In the genomic region with DNA sequence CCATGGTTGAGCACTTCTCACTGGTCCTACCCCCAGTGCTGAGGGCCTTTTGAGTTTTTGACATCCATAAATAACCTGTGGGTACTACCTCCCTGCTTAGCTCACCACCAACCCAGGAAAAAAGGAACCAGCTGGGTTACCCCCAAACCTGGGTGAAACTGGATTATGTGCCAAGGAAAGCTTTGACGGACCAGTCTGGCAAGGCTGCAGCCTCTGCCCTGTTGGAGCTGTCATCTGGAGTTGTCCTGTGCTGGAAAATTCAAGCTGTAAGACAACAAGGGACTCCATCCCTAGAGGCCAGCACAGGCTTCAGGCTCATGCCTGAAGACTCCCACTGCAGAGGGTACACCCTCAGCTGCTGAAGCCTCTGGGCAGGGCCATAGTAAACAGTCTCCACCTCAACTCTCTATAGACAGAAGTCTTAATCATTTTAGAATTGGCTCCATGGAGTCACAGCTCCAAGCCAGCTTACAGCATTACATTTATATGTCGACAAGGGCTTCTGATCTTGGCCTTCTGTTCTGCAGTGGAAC, we compare ENCODE assay signal across 12 cellular contexts.
A peak's percentile ranks its signal among the peaks of the same experiment; 100 is the strongest.
DNase-seq lines count a peak whose midpoint lies in the region; ATAC-seq, FAIRE-seq and TF ChIP-seq lines count a peak whose summit lies in the region.
"Had no signal": no experiment of that assay in that cellular context is flagged by ENCODE, and none has a peak within 500 bp of the region (broad histone marks: within the 10 kb centered on the region; RNA-seq: fewer than 3 reads in every experiment).

No MANE protein-coding gene starts in this region.

- H3K4me1 ChIP-seq in A549 = peaks cover 62% of the 10 kb centered on the region
- peaks cover 15 to 35% of the 10 kb centered on the region in 2 donors for H3K4me1 ChIP-seq in duodenal mucosa (ENCODE audit: control insufficient read depth in 1 of 2, insufficient read depth in 2 of 2, low read length in 2 of 2)

- peaks cover 53 to 100% (median 95%) of the 10 kb centered on the region in 4 donors for H3K4me1 Mint-ChIP-seq in naive thymus-derived CD8-positive, alpha-beta T cell

- CTCF ChIA-PET in A549 (lab: Yijun Ruan, JAX) = interaction anchor here (0.9 to 2.2 kb wide), 6 partner anchors 28 to 261 kb away, joined by 3 to 9 read pairs (median 3); no protein-coding TSS in a partner anchor

- H3K27ac ChIP-seq in A549 = peak overlapping the region; percentile 75 to 83
- peak overlapping the region; percentile 76 for H3K27ac ChIP-seq in duodenal mucosa (ENCODE audit: low read depth, low read length)

- H3K27me3 ChIP-seq in duodenal mucosa (ENCODE audit: control insufficient read depth in 1 of 2, insufficient read depth in 2 of 2, low read length in 2 of 2) = no peaks in the 10 kb centered on the region

- TF ChIP-seq RAD21 in A549 (conservative IDR thresholded peaks at IDR 0.05 in 1 of 2, IDR thresholded peaks at IDR 0.05 in 1 of 2) = no peak
- no peak for TF ChIP-seq RAD21 in Ishikawa (IDR thresholded peaks at IDR 0.05; ENCODE audit: low read depth)

- peak overlapping the region; percentile 94 to 100 (median 98) for H3K27ac Mint-ChIP-seq in naive thymus-derived CD8-positive, alpha-beta T cell

- TF ChIP-seq EP300 in A549 (IDR thresholded peaks at IDR 0.05) (no peak), Ishikawa (IDR thresholded peaks at IDR 0.05; ENCODE audit: borderline replicate concordance) (no peak)

- no peak for TF ChIP-seq CTCF in A549 (IDR thresholded peaks at IDR 0.05)

- POLR2A ChIA-PET in A549 (lab: Yijun Ruan, JAX) = no interaction called here
- POLR2A ChIA-PET in naive thymus-derived CD8-positive, alpha-beta T cell (lab: Charles Lee) = interaction anchor here (1.3 to 23.3 kb wide), 3 partner anchors 13 to 46 kb away, joined by 3 to 654 read pairs (median 3); no protein-coding TSS in a partner anchor

- no peak for FAIRE-seq in A549 (lab: Jason Lieb, UNC)
- no peak for FAIRE-seq in frontal cortex (lab: Jason Lieb, UNC)

- no peaks in the 10 kb centered on the region for H3K9me3 Mint-ChIP-seq in naive thymus-derived CD8-positive, alpha-beta T cell

- H3K27me3 Mint-ChIP-seq in naive thymus-derived CD8-positive, alpha-beta T cell = no peaks in the 10 kb centered on the region

- no peak for TF ChIP-seq POLR2A in A549 (IDR thresholded peaks at IDR 0.05; ENCODE audit: low read length)

- peak overlapping the region; percentile 63 for H3K4me2 ChIP-seq in A549

- DNase-seq in A549 (ENCODE audit: low read depth in 1 of 2, low spot score in 1 of 2) (peak in 1 of 2 experiments; percentile 24), GOT3 (lab: John Stamatoyannopoulos, UW) (no peak), NCI-H1105 (lab: John Stamatoyannopoulos, UW) (no peak), frontal cortex (ENCODE audit: low spot score in 2 of 2) (no peak), NCI-H524 treated with DMSO at 0.1 percent for 48 hours (lab: John Stamatoyannopoulos, UW) (no peak)
- DNase-seq in naive thymus-derived CD8-positive, alpha-beta T cell = no peak
- DNase-seq: midbrain; stimulated activated CD4-positive, alpha-beta T cell treated with anti-CD3 and anti-CD28 coated beads, Interleukin-2, amount 100 ng/mL, for 24 hours; T1000 had no signal

- no peaks in the 10 kb centered on the region for H3K36me3 ChIP-seq in duodenal mucosa (ENCODE audit: control insufficient read depth in 1 of 2, insufficient read depth in 2 of 2, low read length in 2 of 2)

- H3K4me3 ChIP-seq in A549 (no peak overlapping the region), duodenal mucosa (ENCODE audit: low read depth in 1 of 2, low read length in 2 of 2) (no peak overlapping the region)

- whole genome bisulfite sequencing in A549 (ENCODE audit: missing lambda C conversion rate) = 53% methylated on average over 2 of the region's 2 CpGs

- H3K9me3 ChIP-seq in A549 (no peaks in the 10 kb centered on the region), duodenal mucosa (ENCODE audit: control insufficient read depth in 1 of 2, low read length in 2 of 2) (no peaks in the 10 kb centered on the region)
- H3K9me3 ChIP-seq: Caco-2 had no signal

- peak overlapping the region; percentile 70 to 92 (median 84) for H3K4me3 Mint-ChIP-seq in naive thymus-derived CD8-positive, alpha-beta T cell

- peak in 1 of 2 experiments; percentile 48; a peak in 3 of 6 replicates for ATAC-seq in A549
- ATAC-seq in naive thymus-derived CD8-positive, alpha-beta T cell = peak in 1 of 2 donors; percentile 21

- H3K36me3 Mint-ChIP-seq in naive thymus-derived CD8-positive, alpha-beta T cell = peaks cover 0 to 36% (median 21%) of the 10 kb centered on the region in 3 donors

- peak overlapping the region; percentile 21 to 29 for H3K9ac ChIP-seq in duodenal mucosa (ENCODE audit: low read depth in 1 of 2, low read length in 2 of 2)

TF ChIP-seq in A549, 52 proteins besides CTCF, POLR2A, EP300 and RAD21 (continues in another document):
- TF ChIP-seq, protein P1, sequence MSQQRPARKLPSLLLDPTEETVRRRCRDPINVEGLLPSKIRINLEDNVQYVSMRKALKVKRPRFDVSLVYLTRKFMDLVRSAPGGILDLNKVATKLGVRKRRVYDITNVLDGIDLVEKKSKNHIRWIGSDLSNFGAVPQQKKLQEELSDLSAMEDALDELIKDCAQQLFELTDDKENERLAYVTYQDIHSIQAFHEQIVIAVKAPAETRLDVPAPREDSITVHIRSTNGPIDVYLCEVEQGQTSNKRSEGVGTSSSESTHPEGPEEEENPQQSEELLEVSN (IDR thresholded peaks at IDR 0.05; ENCODE audit: borderline replicate concordance, low read depth) = no peak
- TF ChIP-seq RNF2 (IDR thresholded peaks at IDR 0.05; ENCODE audit: borderline replicate concordance, low read depth) = no peak
- TF ChIP-seq, protein P2, sequence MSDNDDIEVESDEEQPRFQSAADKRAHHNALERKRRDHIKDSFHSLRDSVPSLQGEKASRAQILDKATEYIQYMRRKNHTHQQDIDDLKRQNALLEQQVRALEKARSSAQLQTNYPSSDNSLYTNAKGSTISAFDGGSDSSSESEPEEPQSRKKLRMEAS (IDR thresholded peaks at IDR 0.05) = no peak
- no peak for TF ChIP-seq FOSL2 (IDR thresholded peaks at IDR 0.05)
- no peak for TF ChIP-seq FOSL2 (CRISPR knock-in tag; IDR thresholded peaks at IDR 0.05)
- no peak for TF ChIP-seq GATA3 (IDR thresholded peaks at IDR 0.05; ENCODE audit: borderline replicate concordance)
- no peak for TF ChIP-seq PHF8 (IDR thresholded peaks at IDR 0.05; ENCODE audit: borderline replicate concordance, low read depth)
- TF ChIP-seq HOXB5 (CRISPR knock-in tag; IDR thresholded peaks at IDR 0.05) = no peak
- no peak for TF ChIP-seq SREBF2 (IDR thresholded peaks at IDR 0.05)
- TF ChIP-seq HEYL (CRISPR knock-in tag; IDR thresholded peaks at IDR 0.05) = no peak
- TF ChIP-seq NFE2L2 (conservative IDR thresholded peaks at IDR 0.05; ENCODE audit: low read length) = no peak
- no peak for TF ChIP-seq POLR2AphosphoS2 (conservative IDR thresholded peaks at IDR 0.05; ENCODE audit: low read length)
- TF ChIP-seq, protein P3, sequence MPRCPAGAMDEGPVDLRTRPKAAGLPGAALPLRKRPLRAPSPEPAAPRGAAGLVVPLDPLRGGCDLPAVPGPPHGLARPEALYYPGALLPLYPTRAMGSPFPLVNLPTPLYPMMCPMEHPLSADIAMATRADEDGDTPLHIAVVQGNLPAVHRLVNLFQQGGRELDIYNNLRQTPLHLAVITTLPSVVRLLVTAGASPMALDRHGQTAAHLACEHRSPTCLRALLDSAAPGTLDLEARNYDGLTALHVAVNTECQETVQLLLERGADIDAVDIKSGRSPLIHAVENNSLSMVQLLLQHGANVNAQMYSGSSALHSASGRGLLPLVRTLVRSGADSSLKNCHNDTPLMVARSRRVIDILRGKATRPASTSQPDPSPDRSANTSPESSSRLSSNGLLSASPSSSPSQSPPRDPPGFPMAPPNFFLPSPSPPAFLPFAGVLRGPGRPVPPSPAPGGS (IDR thresholded peaks at IDR 0.05) = no peak
- TF ChIP-seq RCOR1 (IDR thresholded peaks at IDR 0.05; ENCODE audit: low read depth, low read length) = no peak
- no peak for TF ChIP-seq SMC3 (IDR thresholded peaks at IDR 0.05)

TF ChIP-seq in Ishikawa, 13 proteins besides CTCF, POLR2A, EP300 and RAD21:
- TF ChIP-seq NFIC (IDR thresholded peaks at IDR 0.05) (0 out of 2 replicates have a peak, but pooled peaks have one; percentile 1), YY1 (IDR thresholded peaks at IDR 0.05; ENCODE audit: low read depth) (no peak)
- TF ChIP-seq, protein P2 (IDR thresholded peaks at IDR 0.05) = no peak
